8 cellular contexts compared by ENCODE assay signal in genomic region chr20:3795511-3796468, GRCh38. TPM values are rescaled to one million over a fixed set of nuclear protein-coding genes. Genes with fewer than 3 reads are reported as not detected.
DNase-seq lines count a peak whose midpoint lies in the region; ATAC-seq and TF ChIP-seq lines count a peak whose summit lies in the region.

Gene CDC25B, plus strand, starts transcription at chr20:3796310. Its CDS starts 222 bp downstream, at chr20:3796532.

- H3F3A ChIP-seq in OCI-LY1 (ENCODE audit: insufficient read depth, low read length), result no peaks in the 10 kb centered on the region

- H3K4me3 Mint-ChIP-seq in endothelial cell (ENCODE audit: unreplicated experiment), result peak within 1 kb of the TSS; percentile 87

- no peaks in the 10 kb centered on the region for H3K9me2 ChIP-seq in OCI-LY1 (ENCODE audit: low read depth, low read length)

- TF ChIP-seq CTCF in OCI-LY1 (IDR thresholded peaks at IDR 0.05; ENCODE audit: low read length) (peak; percentile 30; the same call in 1 of the 2 replicates), endothelial cell (IDR thresholded peaks at IDR 0.05; ENCODE audit: unreplicated experiment) (peak; percentile 40)

- H3K36me3 ChIP-seq in OCI-LY1 (ENCODE audit: insufficient read depth, low read length), result peaks cover 9% of the 10 kb centered on the region

- DNase-seq in D341Med (ENCODE audit: low spot score) (peak; percentile 95), HuH-7.5 (ENCODE audit: low spot score) (peak; percentile 98), endothelial cell (ENCODE audit: low spot score) (peak; percentile 81), midbrain (lab: John Stamatoyannopoulos, UW) (peak; percentile 93)
- peak; percentile 75 for DNase-seq in activated CD8-positive, alpha-beta memory T cell treated with anti-CD3 and anti-CD28 coated beads, Interleukin-2, amount 50 U/mL, for 24 hours (ENCODE audit: extremely low read depth)
- DNase-seq in stimulated activated CD8-positive, alpha-beta memory T cell treated with anti-CD3 and anti-CD28 coated beads, Interleukin-2, amount 100 ng/mL, for 48 hours (ENCODE audit: low read depth in 2 of 2), result peak; percentile 84 to 89

- H3K27me3 ChIP-seq in OCI-LY1 (ENCODE audit: insufficient read depth, low read length), result no peaks in the 10 kb centered on the region

- H3K4me3 ChIP-seq in OCI-LY1 (ENCODE audit: low read depth, low read length, poor library complexity, severe bottlenecking), result peak within 1 kb of the TSS; percentile 86

- peak within 1 kb of the TSS; percentile 96 for H3K9ac ChIP-seq in OCI-LY1 (ENCODE audit: low read length)

- peaks cover 12% of the 10 kb centered on the region for H3K27me3 Mint-ChIP-seq in endothelial cell (ENCODE audit: unreplicated experiment)

- H3K36me3 Mint-ChIP-seq in endothelial cell (ENCODE audit: low read depth, unreplicated experiment), result no peaks in the 10 kb centered on the region

- ATAC-seq in GM21526 (IDR thresholded peaks at IDR 0.05; ENCODE audit: low FRiP score, unreplicated experiment), result peak; percentile 60

- 0 out of 2 replicates have a peak, but pooled peaks cover 6% of the 10 kb centered on the region for H3K79me2 ChIP-seq in OCI-LY1 (ENCODE audit: insufficient read depth, low read length)

- H3K4me2 ChIP-seq in OCI-LY1 (ENCODE audit: low read length), result peak within 1 kb of the TSS; percentile 95

- no peaks in the 10 kb centered on the region for H4K20me1 ChIP-seq in OCI-LY1 (ENCODE audit: insufficient read depth, low read length)

- H3K9me3 Mint-ChIP-seq in endothelial cell (ENCODE audit: unreplicated experiment), result no peaks in the 10 kb centered on the region

- H2AFZ ChIP-seq in OCI-LY1 (ENCODE audit: low read length), result peak within 1 kb of the TSS; percentile 77; the same call in 1 of the 2 replicates

- H3K27ac ChIP-seq in OCI-LY1 (ENCODE audit: low read depth, low read length, poor library complexity, severe bottlenecking), result peak within 1 kb of the TSS; percentile 95

- H3K4me1 ChIP-seq in OCI-LY1 (ENCODE audit: insufficient read depth, low read length, severe bottlenecking), result peaks cover 44% of the 10 kb centered on the region

- H3K9me3 ChIP-seq in OCI-LY1 (ENCODE audit: low read length), result no peaks in the 10 kb centered on the region

- H3K27ac Mint-ChIP-seq in endothelial cell (ENCODE audit: unreplicated experiment), result no peak within 1 kb of the TSS

- H3K4me1 Mint-ChIP-seq in endothelial cell (ENCODE audit: unreplicated experiment), result peaks cover 13% of the 10 kb centered on the region

RNA-seq across cellular contexts. Expression of gene CDC25B, which starts in this region (rescaled TPM):
- 10.4 TPM for total RNA-seq in endothelial cell (ENCODE audit: unreplicated experiment)

Comparison
In these comparisons a context has a peak if more than half of its experiments do, and no peak if none do; other contexts are left out.
1. Peak in every context shown above with its lines: DNase-seq, ATAC-seq, H3K4me3 ChIP-seq and H3K27ac ChIP-seq.